Comparison of ENCODE assay signal across 21 cellular contexts in the genomic region with DNA sequence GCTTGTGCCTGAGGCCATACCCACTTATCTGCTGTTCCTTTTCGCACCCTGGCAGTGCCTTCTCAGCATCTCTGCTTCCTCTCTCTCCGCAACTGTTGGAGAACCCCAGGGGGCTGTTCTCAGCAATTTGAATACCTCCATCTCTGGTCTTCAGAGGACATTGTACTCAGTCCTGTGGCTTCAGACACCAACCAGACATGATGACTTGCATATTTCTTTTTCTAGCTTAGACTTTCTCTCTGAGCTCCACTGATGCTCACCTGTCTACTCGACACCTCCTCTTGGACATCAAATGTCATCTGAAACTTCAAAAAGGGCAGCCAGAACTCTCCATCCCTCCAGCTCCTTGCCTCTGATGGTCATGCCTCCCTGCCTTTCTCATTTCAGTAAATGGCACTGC. TPM values are rescaled to one million over a fixed set of nuclear protein-coding genes. Genes with fewer than 3 reads are reported as not detected.
DNase-seq lines count a peak whose midpoint lies in the region; ATAC-seq, FAIRE-seq and TF ChIP-seq lines count a peak whose summit lies in the region.
"Had no signal": no experiment of that assay in that cellular context is flagged by ENCODE, and none has a peak within 500 bp of the region (broad histone marks: within the 10 kb centered on the region; RNA-seq: fewer than 3 reads in every experiment).

No MANE protein-coding gene starts in this region.

- H3K27ac ChIP-seq in A549 (no peak overlapping the region), H1 (ENCODE audit: low read depth, low read length) (no peak overlapping the region), thoracic aorta (peak overlapping the region; percentile 15 to 79), upper lobe of right lung (no peak overlapping the region)
- peak overlapping the region in 8 of 11 experiments; percentile 62 to 95 (median 88); a peak in 11 of 22 replicates for H3K27ac ChIP-seq in BLaER1 treated with 17β-estradiol and CSF1 and Interleukin-3, amounts not matched to agents 10 nM and 100 nM

- no peak overlapping the region for H4K91ac ChIP-seq in H1 (replicated peaks; ENCODE audit: insufficient read length, low read length)

- H3K4me3 ChIP-seq in A549 = no peak overlapping the region
- H3K4me3 ChIP-seq in BLaER1 treated with 17β-estradiol and CSF1 and Interleukin-3, amounts not matched to agents 10 nM and 100 nM = no peak overlapping the region
- no peak overlapping the region for H3K4me3 ChIP-seq in H1 (ENCODE audit: extremely low read depth in 1 of 4, insufficient read depth in 2 of 4, low read depth in 3 of 4, low read length in 4 of 4)
- H3K4me3 ChIP-seq in thoracic aorta = no peak overlapping the region
- no peak overlapping the region for H3K4me3 ChIP-seq in upper lobe of right lung
- H3K4me3 ChIP-seq: GM23338 had no signal

- WGBS in A549 (ENCODE audit: missing lambda C conversion rate) = 30% methylated on average over 3 of the region's 3 CpGs
- WGBS in H1 (ENCODE audit: extremely low coverage in 1 of 2, insufficient coverage in 1 of 2, insufficient read length in 1 of 2, insufficient replicate concordance in 2 of 2, low coverage in 1 of 2, low lambda C conversion rate in 2 of 2, missing lambda C conversion rate in 1 of 2), 2 experiments = 83% methylated on average over 3 of the region's 3 CpGs; no CpG with 5 or more reads in 1 of the 2 experiments

- FAIRE-seq in A549 (lab: Jason Lieb, UNC) (no peak), H1 (lab: Jason Lieb, UNC) (no peak)
- FAIRE-seq: GM12892, GM18507 had no signal

- H3K27me3 ChIP-seq in BLaER1 treated with 17β-estradiol and CSF1 and Interleukin-3, amounts not matched to agents 10 nM and 100 nM = no peaks in the 10 kb centered on the region
- peaks cover 0 to 2% (median 0%) of the 10 kb centered on the region in 4 experiments; a peak in 1 of 7 replicates for H3K27me3 ChIP-seq in H1 (replicated peaks in 1 of 4; ENCODE audit: control insufficient read depth in 3 of 4, extremely low read depth in 1 of 4, insufficient read depth in 3 of 4, low read length in 3 of 4)
- no peaks in the 10 kb centered on the region for H3K27me3 ChIP-seq in thoracic aorta (replicated peaks; ENCODE audit: insufficient read depth)
- no peaks in the 10 kb centered on the region for H3K27me3 ChIP-seq in upper lobe of right lung
- H3K27me3 ChIP-seq: BE2C had no signal

- H2BK20ac ChIP-seq in H1 (ENCODE audit: low read length) = no peak overlapping the region

- H2BK5ac ChIP-seq in H1 (ENCODE audit: low read depth, low read length) = 0 out of 2 replicates have a peak overlapping the region, but pooled peaks have one; percentile 27

- CTCF ChIA-PET in A549 (lab: Yijun Ruan, JAX) = interaction anchor here (1.9 kb wide), 1 partner anchor 32 kb away, joined by 6 read pairs; no protein-coding TSS in a partner anchor
- CTCF ChIA-PET in H1 (lab: Charles Lee; ENCODE audit: partially characterized antibody) = interaction anchor here (0.7 to 2.4 kb wide), 9 partner anchors 10 to 344 kb away, joined by 3 to 9 read pairs (median 4); a partner anchor contains a TSS

- no peak for DNase-seq in A549 (ENCODE audit: low read depth in 1 of 2, low spot score in 1 of 2)
- no peak for DNase-seq in H1 (ENCODE audit: low read depth in 1 of 2, low spot score in 2 of 2)
- DNase-seq in thoracic aorta (ENCODE audit: low spot score) = no peak
- no peak for DNase-seq in left cardiac atrium
- no peak for DNase-seq in upper lobe of right lung
- no peak for DNase-seq in posterior vena cava (ENCODE audit: low spot score)
- DNase-seq: 8988T; BE2C; CD4-positive, alpha-beta memory T cell; DMS153; DMS79; H7; KBM-7 had no signal

- TF ChIP-seq CTCF in A549 (IDR thresholded peaks at IDR 0.05) (no peak), H1 (IDR thresholded peaks at IDR 0.05; ENCODE audit: control extremely low read depth in 1 of 3, insufficient read depth in 1 of 3, low read depth in 1 of 3, low read length in 3 of 3) (no peak), thoracic aorta (IDR thresholded peaks at IDR 0.05) (no peak), upper lobe of right lung (IDR thresholded peaks at IDR 0.05) (no peak)

- no peak overlapping the region for H3K23ac ChIP-seq in H1 (ENCODE audit: insufficient read length)

- H2BK120ac ChIP-seq in H1 (replicated peaks; ENCODE audit: low read depth, low read length) = no peak overlapping the region

- H4K5ac ChIP-seq in H1 (ENCODE audit: insufficient read length, low read depth, low read length) = no peak overlapping the region

- no peaks in the 10 kb centered on the region for H3K79me1 ChIP-seq in H1 (ENCODE audit: low read depth, low read length)

- H3K4me2 ChIP-seq in A549 = no peak overlapping the region
- peak overlapping the region; percentile 76 to 93 (median 87) for H3K4me2 ChIP-seq in BLaER1 treated with 17β-estradiol and CSF1 and Interleukin-3, amounts not matched to agents 10 nM and 100 nM
- H3K4me2 ChIP-seq in H1 (ENCODE audit: insufficient read depth in 1 of 2, low read depth in 2 of 2, low read length in 2 of 2) = no peak overlapping the region
- H3K4me2 ChIP-seq: GM23338 had no signal

- H4K20me1 ChIP-seq in BLaER1 treated with 17β-estradiol and CSF1 and Interleukin-3, amounts not matched to agents 10 nM and 100 nM = no peaks in the 10 kb centered on the region
- H4K20me1 ChIP-seq in H1 (replicated peaks in 1 of 2; ENCODE audit: control insufficient read depth in 1 of 2, insufficient read depth in 2 of 2, low read length in 2 of 2) = no peaks in the 10 kb centered on the region

- intact Hi-C loops in left cardiac atrium (cut with DNase I) (no loop called here), upper lobe of right lung (cut with DNase I) (no loop called here), posterior vena cava (cut with DNase I) (no loop called here)

- no peak overlapping the region; the same call in 1 of the 2 replicates for H2BK15ac ChIP-seq in H1 (ENCODE audit: low read length)

- H4K8ac ChIP-seq in H1 (ENCODE audit: extremely low read depth, insufficient read depth, low read length) = no peak overlapping the region

- no peaks in the 10 kb centered on the region for H3K36me3 ChIP-seq in BLaER1 treated with 17β-estradiol and CSF1 and Interleukin-3, amounts not matched to agents 10 nM and 100 nM
- H3K36me3 ChIP-seq in H1 (ENCODE audit: control insufficient read depth in 2 of 4, insufficient read depth in 4 of 4, low read length in 3 of 4) = no peaks in the 10 kb centered on the region
- H3K36me3 ChIP-seq in thoracic aorta = no peaks in the 10 kb centered on the region
- H3K36me3 ChIP-seq in upper lobe of right lung = no peaks in the 10 kb centered on the region
- H3K36me3 ChIP-seq: BE2C had no signal

- TF ChIP-seq POLR2A in A549 (IDR thresholded peaks at IDR 0.05; ENCODE audit: low read length) (no peak), H1 (IDR thresholded peaks at IDR 0.05; ENCODE audit: control extremely low read depth in 1 of 2, low read depth in 2 of 2, low read length in 2 of 2) (no peak)

- no peak overlapping the region for H3K4ac ChIP-seq in H1 (replicated peaks; ENCODE audit: insufficient read length, low read depth, low read length)

- TF ChIP-seq RAD21 in A549 (conservative IDR thresholded peaks at IDR 0.05 in 1 of 2, IDR thresholded peaks at IDR 0.05 in 1 of 2) (no peak), H1 (IDR thresholded peaks at IDR 0.05 in 1 of 2, conservative IDR thresholded peaks at IDR 0.05 in 1 of 2; ENCODE audit: low read depth in 2 of 2, low read length in 2 of 2) (no peak)

- H2BK12ac ChIP-seq in H1 (ENCODE audit: low read depth, low read length) = no peak overlapping the region

- no peak for TF ChIP-seq EP300 in A549 (IDR thresholded peaks at IDR 0.05)
- no peak for TF ChIP-seq EP300 in H1 (IDR thresholded peaks at IDR 0.05; ENCODE audit: borderline replicate concordance in 1 of 2, low read depth in 2 of 2, low read length in 2 of 2)

- no peak overlapping the region for H2AFZ ChIP-seq in H1 (ENCODE audit: low read length)
- H2AFZ ChIP-seq: GM23338 had no signal

- no peak overlapping the region for H3K14ac ChIP-seq in H1 (ENCODE audit: insufficient read length)

- H3K56ac ChIP-seq in H1 (replicated peaks; ENCODE audit: insufficient read length, low read depth, low read length) = no peak overlapping the region

- H3K9me3 ChIP-seq in A549 (no peaks in the 10 kb centered on the region), H1 (ENCODE audit: insufficient read depth in 2 of 2, low read depth in 1 of 2, low read length in 1 of 2) (no peaks in the 10 kb centered on the region), thoracic aorta (no peaks in the 10 kb centered on the region), upper lobe of right lung (no peaks in the 10 kb centered on the region)
- H3K9me3 ChIP-seq in BLaER1 treated with 17β-estradiol and CSF1 and Interleukin-3, amounts not matched to agents 10 nM and 100 nM (replicated peaks in 1 of 11) = peaks cover 0 to 10% (median 8%) of the 10 kb centered on the region in 11 experiments; a peak in 11 of 22 replicates
- H3K9me3 ChIP-seq: BE2C had no signal

- POLR2A ChIA-PET in A549 (lab: Yijun Ruan, JAX) (no interaction called here), H1 (lab: Charles Lee; ENCODE audit: partially characterized antibody) (no interaction called here)

- H3K9ac ChIP-seq in BLaER1 treated with 17β-estradiol and CSF1 and Interleukin-3, amounts not matched to agents 10 nM and 100 nM = peak overlapping the region in 3 of 11 experiments; percentile 29 to 78 (median 77); a peak in 3 of 22 replicates
- H3K9ac ChIP-seq in H1 (replicated peaks in 1 of 4; ENCODE audit: extremely low read depth in 1 of 4, low read depth in 3 of 4, low read length in 3 of 4) = no peak overlapping the region

- H3K4me1 ChIP-seq in A549 (no peaks in the 10 kb centered on the region), H1 (replicated peaks in 1 of 4; ENCODE audit: control insufficient read depth in 3 of 4, insufficient read depth in 4 of 4, low read length in 3 of 4) (peaks cover 3 to 17% (median 10%) of the 10 kb centered on the region in 4 experiments), thoracic aorta (ENCODE audit: control insufficient read depth in 1 of 2, low read depth in 2 of 2) (peaks cover 45 to 85% of the 10 kb centered on the region in 2 donors), upper lobe of right lung (peaks cover 35% of the 10 kb centered on the region)
- peaks cover 81 to 95% (median 92%) of the 10 kb centered on the region in 10 experiments for H3K4me1 ChIP-seq in BLaER1 treated with 17β-estradiol and CSF1 and Interleukin-3, amounts not matched to agents 10 nM and 100 nM
- H3K4me1 ChIP-seq: BE2C had no signal

- no peak overlapping the region for H3K18ac ChIP-seq in H1 (ENCODE audit: extremely low read depth, low read length)

- no peaks in the 10 kb centered on the region for H3K23me2 ChIP-seq in H1 (ENCODE audit: low read depth, low read length)

- no peak overlapping the region for H2AK5ac ChIP-seq in H1 (ENCODE audit: low read depth, low read length)

- ATAC-seq in A549 (no peak), thoracic aorta (ENCODE audit: insufficient number of reproducible peaks, low FRiP score, low read depth) (no peak), left cardiac atrium (no peak), upper lobe of right lung (no peak)
- ATAC-seq: GM23338, HCT116 had no signal

- no peaks in the 10 kb centered on the region for H3K79me2 ChIP-seq in H1 (ENCODE audit: control insufficient read depth in 1 of 2, insufficient read depth in 2 of 2, low read length in 2 of 2)

RNA-seq across cellular contexts. Expression of a gene that starts 18.9 kb away (rescaled TPM):
- not detected in 2 replicates for polyA plus RNA-seq in A549 (2011; rRNA removed)
- polyA plus RNA-seq in A549 (2012; cell fraction: cytosol; rRNA removed) = not detected in 2 replicates
- not detected in 2 replicates for polyA plus RNA-seq in A549 (2012; cell fraction: nucleus; rRNA removed)
- polyA plus RNA-seq in A549 (2017; fragmentation: RNase III; extraction: RNeasy Plus Mini Kit Qiagen cat#74134 plus additional on column Dnase treatment) = not detected in 3 replicates
- polyA minus RNA-seq in A549 (2011; rRNA and poly(A)+ RNA removed) = not detected in 2 replicates
- not detected in 2 replicates for total RNA-seq in H1 (2021; fragmentation: NEBNext Ultra II Directional; extraction: Animal tissue kit (Norgen Biotek cat#: 25700))
- polyA plus RNA-seq in H1 (2011; rRNA removed) = not detected in 2 replicates
- polyA plus RNA-seq in H1 (2011; cell fraction: cytosol; rRNA removed) = not detected
- polyA plus RNA-seq in H1 (2011; cell fraction: nucleus; rRNA removed) = not detected
- not detected in 4 replicates for polyA plus RNA-seq in H1 (2012, experiment 1 of 2)
- not detected for polyA plus RNA-seq in H1 (2012, experiment 2 of 2)
- not detected for polyA plus RNA-seq in H1 (2013, experiment 1 of 2)
- polyA plus RNA-seq in H1 (2013, experiment 2 of 2) = not detected
- not detected in 2 replicates for polyA minus RNA-seq in H1 (2011; rRNA and poly(A)+ RNA removed)
- not detected for polyA minus RNA-seq in H1 (2011; cell fraction: cytosol; rRNA and poly(A)+ RNA removed)
- not detected for polyA minus RNA-seq in H1 (2011; cell fraction: nucleus; rRNA and poly(A)+ RNA removed)
- total RNA-seq in thoracic aorta = not detected
- total RNA-seq in left cardiac atrium = not detected
- total RNA-seq in upper lobe of right lung = not detected
- total RNA-seq in posterior vena cava = not detected
- total RNA-seq: CD4-positive, alpha-beta memory T cell; Daoy; GM23338; H7; HT-29 had no signal
- polyA plus RNA-seq: CD14-positive monocyte; CD4-positive, alpha-beta memory T cell; GM23338 had no signal

RNA-seq across cellular contexts. Expression of a gene that starts 27.1 kb away (rescaled TPM):
- polyA plus RNA-seq in A549 (2011; rRNA removed) (not detected in 2 replicates), A549 (2017; fragmentation: RNase III; extraction: RNeasy Plus Mini Kit Qiagen cat#74134 plus additional on column Dnase treatment) (not detected in 3 replicates), H1 (2011; rRNA removed) (3.4 and 3.8 TPM in 2 replicates)
- polyA plus RNA-seq in A549 (2012; cell fraction: cytosol; rRNA removed) = not detected in 2 replicates
- not detected in 2 replicates for polyA plus RNA-seq in A549 (2012; cell fraction: nucleus; rRNA removed)
- not detected in 2 replicates for polyA minus RNA-seq in A549 (2011; rRNA and poly(A)+ RNA removed)
- 2.9 and 3.0 TPM in 2 replicates for total RNA-seq in H1 (2021; fragmentation: NEBNext Ultra II Directional; extraction: Animal tissue kit (Norgen Biotek cat#: 25700))
- 3.5 TPM for polyA plus RNA-seq in H1 (2011; cell fraction: cytosol; rRNA removed)
- polyA plus RNA-seq in H1 (2011; cell fraction: nucleus; rRNA removed) = 8.8 TPM
- 3.5 to 5.5 TPM (median 4.0 TPM) in 4 replicates for polyA plus RNA-seq in H1 (2012, experiment 1 of 2)
- 2.8 TPM for polyA plus RNA-seq in H1 (2012, experiment 2 of 2)
- polyA plus RNA-seq in H1 (2013, experiment 1 of 2) = 3.1 TPM
- polyA plus RNA-seq in H1 (2013, experiment 2 of 2) = 3.1 TPM
- polyA minus RNA-seq in H1 (2011; rRNA and poly(A)+ RNA removed) = 1.2 and 2.0 TPM in 2 replicates
- polyA minus RNA-seq in H1 (2011; cell fraction: cytosol; rRNA and poly(A)+ RNA removed) = 2.1 TPM
- polyA minus RNA-seq in H1 (2011; cell fraction: nucleus; rRNA and poly(A)+ RNA removed) = 3.5 TPM
- total RNA-seq in thoracic aorta (10 to 100 TPM; 11.6 to 20.9 TPM), left cardiac atrium (1 to 10 TPM in 1 of 2 donors, under 1 TPM in 1; 0.53 to 1.1 TPM), upper lobe of right lung (3.7 TPM), posterior vena cava (under 1 TPM; 0.48 to 0.74 TPM)
- total RNA-seq: CD4-positive, alpha-beta memory T cell; Daoy had no signal
- polyA plus RNA-seq: CD14-positive monocyte; CD4-positive, alpha-beta memory T cell had no signal

Comparison
In these comparisons a context has a peak if more than half of its experiments do, and no peak if none do; other contexts are left out.
1. H3K27ac ChIP-seq: peak in BLaER1 treated with 17β-estradiol and CSF1 and Interleukin-3, amounts not matched to agents 10 nM and 100 nM (8 of 11) and thoracic aorta (2 of 2); none in A549 (0 of 2), H1 (single experiment) and upper lobe of right lung (single experiment).
2. H3K4me2 ChIP-seq: peak in BLaER1 treated with 17β-estradiol and CSF1 and Interleukin-3, amounts not matched to agents 10 nM and 100 nM (11 of 11); none in A549 (single experiment) and H1 (0 of 2).